In genomic region chr11:45102810-45103621, GRCh38 we compare ENCODE assay signal across 8 cellular contexts. TPM values are rescaled to one million over a fixed set of nuclear protein-coding genes. Genes with fewer than 3 reads are reported as not detected.
DNase-seq lines count a peak whose midpoint lies in the region; ATAC-seq and TF ChIP-seq lines count a peak whose summit lies in the region.

No MANE protein-coding gene starts in this region.

- H3K4me3 ChIP-seq in lower leg skin (ENCODE audit: low read depth, poor library complexity, severe bottlenecking) = no peak overlapping the region

- peak; percentile 94 for ATAC-seq in HG02588 (IDR thresholded peaks at IDR 0.05; ENCODE audit: unreplicated experiment)
- ATAC-seq in activated CD4-positive, CD25-positive, alpha-beta regulatory T cell treated with anti-CD3 and anti-CD28 coated beads, Interleukin-2, amount 50 U/mL, for 24 hours = peak; percentile 99

- TF ChIP-seq POLR2A in lower leg skin (IDR thresholded peaks at IDR 0.05) = no peak

- DNase-seq in NCI-H2081 (lab: John Stamatoyannopoulos, UW) (peak; percentile 66 to 72), NCI-H2081 treated with DMSO at 0.1 percent for 48 hours (lab: John Stamatoyannopoulos, UW) (no peak), NCI-H2171 treated with DMSO at 0.1 percent for 48 hours (lab: John Stamatoyannopoulos, UW) (peak; percentile 65), cerebellum (ENCODE audit: low spot score) (peak; percentile 83), lower leg skin (ENCODE audit: low spot score in 2 of 2) (peak; percentile 42 to 90)
- DNase-seq in stimulated activated CD8-positive, alpha-beta memory T cell treated with anti-CD3 and anti-CD28 coated beads, Interleukin-15, amount 100 ng/mL, for 48 hours (ENCODE audit: low read depth in 2 of 2) = peak; percentile 53 to 61

- TF ChIP-seq CTCF in lower leg skin (IDR thresholded peaks at IDR 0.05) = peak in 1 of 3 donors; percentile 50

- 13 to 18% methylated on average over 8 of the region's 8 CpGs for WGBS in lower leg skin, 2 donors

- intact Hi-C loops in lower leg skin (cut with DNase I; ENCODE audit: low total_unique reads) = loop anchor here (2.0 kb wide), 1 partner anchor 166 kb away; no protein-coding TSS in a partner anchor

RNA-seq across cellular contexts. Expression of gene PRDM11, which starts 43.4 kb away (rescaled TPM):
- total RNA-seq in cerebellum = 10.9 TPM
- 1 to 10 TPM; 3.2 to 9.5 (median 6.6) TPM for total RNA-seq in lower leg skin
